In genomic region chr6:33693186-33694158, GRCh38 we compare ENCODE assay signal across 10 cellular contexts. TPM values are rescaled to one million over a fixed set of nuclear protein-coding genes. Genes with fewer than 3 reads are reported as not detected.
A peak's percentile ranks its signal among the peaks of the same experiment; 100 is the strongest.
DNase-seq lines count a peak whose midpoint lies in the region; ATAC-seq and TF ChIP-seq lines count a peak whose summit lies in the region.
"Had no signal": no experiment of that assay in that cellular context is flagged by ENCODE, and none has a peak within 500 bp of the region (broad histone marks: within the 10 kb centered on the region; RNA-seq: fewer than 3 reads in every experiment).

No MANE protein-coding gene starts in this region.

- peaks cover 72% of the 10 kb centered on the region for H3K4me1 Mint-ChIP-seq in activated naive CD4-positive, alpha-beta T cell treated with anti-CD3 and anti-CD28 coated beads, Interleukin-2, amount 50 U/mL, for 24 hours
- peaks cover 70% of the 10 kb centered on the region for H3K4me1 Mint-ChIP-seq in activated naive CD8-positive, alpha-beta T cell treated with anti-CD3 and anti-CD28 coated beads, Interleukin-2, amount 50 U/mL, for 24 hours
- peaks cover 37% of the 10 kb centered on the region for H3K4me1 Mint-ChIP-seq in memory B cell

- no peak for ATAC-seq in activated naive CD8-positive, alpha-beta T cell treated with anti-CD3 and anti-CD28 coated beads, Interleukin-2, amount 50 U/mL, for 24 hours
- peak; percentile 25 for ATAC-seq in memory B cell (ENCODE audit: low read depth)
- no peak for ATAC-seq in GM19463 (IDR thresholded peaks at IDR 0.05; ENCODE audit: unreplicated experiment)

- H3K4me3 ChIP-seq in vagina: no peak overlapping the region
- H3K4me3 ChIP-seq: left lung had no signal

- peak overlapping the region; percentile 80 for H3K27ac Mint-ChIP-seq in activated naive CD4-positive, alpha-beta T cell treated with anti-CD3 and anti-CD28 coated beads, Interleukin-2, amount 50 U/mL, for 24 hours
- H3K27ac Mint-ChIP-seq in activated naive CD8-positive, alpha-beta T cell treated with anti-CD3 and anti-CD28 coated beads, Interleukin-2, amount 50 U/mL, for 24 hours: peak overlapping the region; percentile 92
- peak overlapping the region; percentile 98 for H3K27ac Mint-ChIP-seq in memory B cell

- no peak for DNase-seq in activated naive CD4-positive, alpha-beta T cell (lab: John Stamatoyannopoulos, UW)
- no peak for DNase-seq in activated naive CD8-positive, alpha-beta T cell treated with anti-CD3 and anti-CD28 coated beads, Interleukin-2, amount 50 U/mL, for 24 hours
- DNase-seq in memory B cell (ENCODE audit: low spot score in 2 of 2): no peak
- DNase-seq in vagina (ENCODE audit: extremely low spot score in 2 of 2): no peak
- no peak for DNase-seq in NCI-H2171 treated with DMSO at 0.1 percent for 48 hours (lab: John Stamatoyannopoulos, UW)
- no peak for DNase-seq in NCI-H128 (lab: John Stamatoyannopoulos, UW; ENCODE audit: unreplicated experiment)
- DNase-seq: left lung; NK-92 treated with Interleukin-12 subunit alpha and Interleukin-12 subunit beta, amount 100 ng/mL, for 24 hours had no signal

- no peaks in the 10 kb centered on the region for H3K27me3 Mint-ChIP-seq in activated naive CD4-positive, alpha-beta T cell treated with anti-CD3 and anti-CD28 coated beads, Interleukin-2, amount 50 U/mL, for 24 hours
- no peaks in the 10 kb centered on the region for H3K27me3 Mint-ChIP-seq in activated naive CD8-positive, alpha-beta T cell treated with anti-CD3 and anti-CD28 coated beads, Interleukin-2, amount 50 U/mL, for 24 hours
- no peaks in the 10 kb centered on the region for H3K27me3 Mint-ChIP-seq in memory B cell

- intact Hi-C loops in vagina (cut with DNase I): no loop called here

- H3K27ac ChIP-seq in vagina: peak overlapping the region; percentile 83

- H3K36me3 ChIP-seq in vagina: peaks cover 0 to 44% of the 10 kb centered on the region in 2 donors

- TF ChIP-seq CTCF in vagina (IDR thresholded peaks at IDR 0.05): no peak

- H3K27me3 ChIP-seq in vagina: no peaks in the 10 kb centered on the region
- H3K27me3 ChIP-seq: left lung had no signal

- H3K36me3 Mint-ChIP-seq in activated naive CD4-positive, alpha-beta T cell treated with anti-CD3 and anti-CD28 coated beads, Interleukin-2, amount 50 U/mL, for 24 hours: peaks cover 7% of the 10 kb centered on the region
- peaks cover 50% of the 10 kb centered on the region for H3K36me3 Mint-ChIP-seq in activated naive CD8-positive, alpha-beta T cell treated with anti-CD3 and anti-CD28 coated beads, Interleukin-2, amount 50 U/mL, for 24 hours (ENCODE audit: low read depth)
- H3K36me3 Mint-ChIP-seq in memory B cell: peaks cover 26% of the 10 kb centered on the region

- no peak for TF ChIP-seq POLR2A in vagina (IDR thresholded peaks at IDR 0.05)

- peaks cover 50% of the 10 kb centered on the region for H3K4me1 ChIP-seq in vagina

- no peak overlapping the region for H3K4me3 Mint-ChIP-seq in activated naive CD4-positive, alpha-beta T cell treated with anti-CD3 and anti-CD28 coated beads, Interleukin-2, amount 50 U/mL, for 24 hours
- H3K4me3 Mint-ChIP-seq in activated naive CD8-positive, alpha-beta T cell treated with anti-CD3 and anti-CD28 coated beads, Interleukin-2, amount 50 U/mL, for 24 hours: peak overlapping the region; percentile 56
- no peak overlapping the region for H3K4me3 Mint-ChIP-seq in memory B cell

- H3K9me3 Mint-ChIP-seq in activated naive CD4-positive, alpha-beta T cell treated with anti-CD3 and anti-CD28 coated beads, Interleukin-2, amount 50 U/mL, for 24 hours: no peaks in the 10 kb centered on the region
- no peaks in the 10 kb centered on the region for H3K9me3 Mint-ChIP-seq in activated naive CD8-positive, alpha-beta T cell treated with anti-CD3 and anti-CD28 coated beads, Interleukin-2, amount 50 U/mL, for 24 hours
- no peaks in the 10 kb centered on the region for H3K9me3 Mint-ChIP-seq in memory B cell

- no peaks in the 10 kb centered on the region for H3K9me3 ChIP-seq in vagina
- H3K9me3 ChIP-seq: left lung had no signal

RNA-seq across cellular contexts. Expression of gene UQCC2, which starts 18.0 kb away (rescaled TPM):
- total RNA-seq in vagina: 16.2 TPM

RNA-seq across cellular contexts. Expression of gene IP6K3, which starts 53.2 kb away (rescaled TPM):
- total RNA-seq in vagina: 1.5 TPM
